Comparison of ENCODE assay signal across 17 cellular contexts in the genomic region with DNA sequence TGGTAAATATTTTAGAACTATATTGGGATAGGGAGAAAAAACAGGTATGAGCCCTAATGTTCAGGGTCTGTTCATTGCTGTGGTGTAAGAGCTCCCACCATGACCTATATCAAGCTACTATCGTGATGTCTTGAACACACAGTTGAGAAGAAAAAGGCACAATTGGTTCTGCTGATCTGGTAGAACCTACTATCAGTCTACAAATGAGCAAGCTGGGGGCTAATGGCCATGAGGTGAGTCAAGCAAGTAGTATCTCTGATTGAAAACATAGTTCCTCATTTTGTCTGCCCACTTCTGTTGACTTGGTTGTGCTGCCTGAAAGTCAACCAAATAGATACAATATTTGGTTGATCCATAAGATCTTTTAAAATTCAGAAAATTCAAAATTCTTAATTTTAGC.
"Had no signal": no experiment of that assay in that cellular context is flagged by ENCODE, and none has a peak within 500 bp of the region (broad histone marks: within the 10 kb centered on the region; RNA-seq: fewer than 3 reads in every experiment).

No MANE protein-coding gene starts in this region.

- H3K4me1 Mint-ChIP-seq: stimulated activated effector memory CD8-positive, alpha-beta T cell treated with anti-CD3 and anti-CD28 coated beads, Interleukin-12 subunit alpha, Interleukin-12 subunit beta, amount 100 ng/mL, for 72 hours had no signal

- ATAC-seq: effector memory CD8-positive, alpha-beta T cell; gastroesophageal sphincter; heart right ventricle; natural killer cell treated with Interleukin-12 subunit alpha and Interleukin-12 subunit beta and Interleukin-15 and Interleukin-18, amount 100 ng/mL, for 72 hours; stimulated activated effector memory CD8-positive, alpha-beta T cell treated with anti-CD3 and anti-CD28 coated beads, Interleukin-12 subunit alpha, Interleukin-12 subunit beta, amount 100 ng/mL, for 72 hours had no signal

- H3K4me3 ChIP-seq: breast epithelium, gastroesophageal sphincter, heart right ventricle, thyroid gland had no signal

- DNase-seq: activated CD4-positive, alpha-beta T cell treated with anti-CD3 and anti-CD28 coated beads for 1 hour; activated CD4-positive, alpha-beta T cell treated with anti-CD3 and anti-CD28 coated beads, Interleukin-2, amount 50 U/mL, for 4 hours; activated naive CD4-positive, alpha-beta T cell treated with Interleukin-2 at 50 U/mL for 16 hours; activated T-cell treated with anti-CD3 and anti-CD28 coated beads for 4 hours; anterior cingulate cortex; cerebellar nuclear complex; dermis blood vessel endothelial cell; effector memory CD8-positive, alpha-beta T cell; heart right ventricle; mesendoderm; nucleus accumbens; thyroid gland had no signal

- H3K36me3 Mint-ChIP-seq: stimulated activated effector memory CD8-positive, alpha-beta T cell treated with anti-CD3 and anti-CD28 coated beads, Interleukin-12 subunit alpha, Interleukin-12 subunit beta, amount 100 ng/mL, for 72 hours had no signal

- H3K9me3 ChIP-seq: breast epithelium, gastroesophageal sphincter, heart right ventricle, thyroid gland had no signal

- H3K27ac Mint-ChIP-seq: effector memory CD8-positive, alpha-beta T cell; natural killer cell treated with Interleukin-12 subunit alpha and Interleukin-12 subunit beta and Interleukin-15 and Interleukin-18, amount 100 ng/mL, for 72 hours; stimulated activated effector memory CD8-positive, alpha-beta T cell treated with anti-CD3 and anti-CD28 coated beads, Interleukin-12 subunit alpha, Interleukin-12 subunit beta, amount 100 ng/mL, for 72 hours had no signal

- H3K4me3 Mint-ChIP-seq: effector memory CD8-positive, alpha-beta T cell; natural killer cell treated with Interleukin-12 subunit alpha and Interleukin-12 subunit beta and Interleukin-15 and Interleukin-18, amount 100 ng/mL, for 72 hours; stimulated activated effector memory CD8-positive, alpha-beta T cell treated with anti-CD3 and anti-CD28 coated beads, Interleukin-12 subunit alpha, Interleukin-12 subunit beta, amount 100 ng/mL, for 72 hours had no signal

- H3K36me3 ChIP-seq: breast epithelium, gastroesophageal sphincter, heart right ventricle, thyroid gland had no signal

- H3K4me1 ChIP-seq: breast epithelium, gastroesophageal sphincter, heart right ventricle, thyroid gland had no signal

- H3K27me3 ChIP-seq: breast epithelium, gastroesophageal sphincter, heart right ventricle, thyroid gland had no signal

- H3K27me3 Mint-ChIP-seq: effector memory CD8-positive, alpha-beta T cell; natural killer cell treated with Interleukin-12 subunit alpha and Interleukin-12 subunit beta and Interleukin-15 and Interleukin-18, amount 100 ng/mL, for 72 hours had no signal

- H3K27ac ChIP-seq: breast epithelium, gastroesophageal sphincter, heart right ventricle, thyroid gland, VCaP had no signal
